Comparison of ENCODE assay signal across 9 cellular contexts in the genomic region with DNA sequence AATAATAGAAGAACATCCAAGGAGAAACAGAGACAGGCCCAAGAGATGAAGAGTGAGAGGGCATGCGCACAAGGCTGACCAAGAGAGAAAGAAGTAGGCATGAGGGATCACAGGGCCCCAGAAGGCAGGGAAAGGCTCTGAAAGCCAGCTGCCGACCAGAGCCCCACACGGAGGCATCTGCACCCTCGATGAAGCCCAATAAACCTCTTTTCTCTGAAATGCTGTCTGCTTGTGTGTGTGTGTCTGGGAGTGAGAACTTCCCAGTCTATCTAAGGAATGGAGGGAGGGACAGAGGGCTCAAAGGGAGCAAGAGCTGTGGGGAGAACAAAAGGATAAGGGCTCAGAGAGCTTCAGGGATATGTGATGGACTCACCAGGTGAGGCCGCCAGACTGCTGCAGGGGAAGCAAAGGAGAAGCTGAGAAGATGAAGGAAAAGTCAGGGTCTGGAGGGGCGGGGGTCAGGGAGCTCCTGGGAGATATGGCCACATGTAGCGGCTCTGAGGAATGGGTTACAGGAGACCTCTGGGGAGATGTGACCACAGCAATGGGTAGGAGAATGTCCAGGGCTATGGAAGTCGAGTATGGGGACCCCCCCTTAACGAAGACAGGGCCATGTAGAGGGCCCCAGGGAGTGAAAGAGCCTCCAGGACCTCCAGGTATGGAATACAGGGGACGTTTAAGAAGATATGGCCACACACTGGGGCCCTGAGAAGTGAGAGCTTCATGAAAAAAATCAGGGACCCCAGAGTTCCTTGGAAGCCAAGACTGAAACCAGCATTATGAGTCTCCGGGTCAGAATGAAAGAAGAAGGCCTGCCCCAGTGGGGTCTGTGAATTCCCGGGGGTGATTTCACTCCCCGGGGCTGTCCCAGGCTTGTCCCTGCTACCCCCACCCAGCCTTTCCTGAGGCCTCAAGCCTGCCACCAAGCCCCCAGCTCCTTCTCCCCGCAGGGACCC. TPM values are rescaled to one million over a fixed set of nuclear protein-coding genes. Genes with fewer than 3 reads are reported as not detected.
DNase-seq lines count a peak whose midpoint lies in the region; ATAC-seq and TF ChIP-seq lines count a peak whose summit lies in the region.
"Had no signal": no experiment of that assay in that cellular context is flagged by ENCODE, and none has a peak within 500 bp of the region (broad histone marks: within the 10 kb centered on the region; RNA-seq: fewer than 3 reads in every experiment).

No MANE protein-coding gene starts in this region.

- H3K27me3 Mint-ChIP-seq in T-helper 1 cell treated with Interleukin-12 subunit alpha and Interleukin-12 subunit beta and Interleukin-4 antibody, amounts not matched to agents 30 μg/mL and 1 μg/mL, for 36 hours (ENCODE audit: low read depth), result peaks cover 1% of the 10 kb centered on the region
- peaks cover 26% of the 10 kb centered on the region for H3K27me3 Mint-ChIP-seq in H9 (ENCODE audit: low read depth)
- no peaks in the 10 kb centered on the region for H3K27me3 Mint-ChIP-seq in activated naive CD8-positive, alpha-beta T cell treated with anti-CD3 and anti-CD28 coated beads for 36 hours

- no peak overlapping the region for H3K9ac ChIP-seq in H9 (ENCODE audit: extremely low read depth, insufficient read length, low read length)

- DNase-seq in T-helper 1 cell, result no peak
- peak; percentile 52 for DNase-seq in H9
- DNase-seq in activated naive CD8-positive, alpha-beta T cell treated with anti-CD3 and anti-CD28 coated beads for 36 hours, result no peak
- DNase-seq in spleen, result no peak
- DNase-seq in DMS114 treated with DMSO at 0.1 percent for 48 hours (lab: John Stamatoyannopoulos, UW; ENCODE audit: unreplicated experiment), result no peak
- no peak for DNase-seq in islet precursor cell

- no peak overlapping the region for H2BK5ac ChIP-seq in H9 (ENCODE audit: insufficient read length, low read length)

- H3K27me3 ChIP-seq in H9 (ENCODE audit: insufficient read depth, low read length) (no peaks in the 10 kb centered on the region), spleen (replicated peaks in 1 of 7) (no peaks in the 10 kb centered on the region)

- H2BK20ac ChIP-seq in H9 (ENCODE audit: low read depth, low read length, poor library complexity, severe bottlenecking), result no peak overlapping the region

- peak overlapping the region; percentile 97 for H3K4me3 Mint-ChIP-seq in T-helper 1 cell treated with Interleukin-12 subunit alpha and Interleukin-12 subunit beta and Interleukin-4 antibody, amounts not matched to agents 30 μg/mL and 1 μg/mL, for 36 hours
- H3K4me3 Mint-ChIP-seq in H9, result peak overlapping the region in 1 of 2 experiments; percentile 52; a peak in 2 of 5 replicates
- peak overlapping the region; percentile 93 for H3K4me3 Mint-ChIP-seq in activated naive CD8-positive, alpha-beta T cell treated with anti-CD3 and anti-CD28 coated beads for 36 hours

- no peak overlapping the region for H3K23ac ChIP-seq in H9 (ENCODE audit: insufficient read length, low read depth, low read length)

- H3K14ac ChIP-seq in H9 (ENCODE audit: insufficient read depth, low read length), result no peak overlapping the region

- no peaks in the 10 kb centered on the region for H3K79me2 ChIP-seq in H9 (ENCODE audit: insufficient read depth, low read length)

- H4K91ac ChIP-seq in H9 (ENCODE audit: insufficient read length, low read depth, low read length), result no peak overlapping the region

- no CpG with 5 or more reads among the region's 14 CpGs for whole genome bisulfite sequencing in H9 (ENCODE audit: extremely low coverage, insufficient read length, low lambda C conversion rate)
- 60 to 79% (median 73%) methylated on average over 14 of the region's 14 CpGs for WGBS in spleen, 5 donors

- no peak overlapping the region for H2BK12ac ChIP-seq in H9 (ENCODE audit: insufficient read length, low read depth, low read length)

- intact Hi-C loops in spleen (cut with DNase I; ENCODE audit: low total_unique reads), result no loop called here

- H2BK120ac ChIP-seq in H9 (ENCODE audit: low read depth, low read length, poor library complexity, severe bottlenecking), result no peak overlapping the region

- H3K4me3 ChIP-seq in spleen, result peak overlapping the region in 5 of 8 donors; percentile 60 to 97 (median 65)

- H3K27ac ChIP-seq in H9 (ENCODE audit: insufficient read length, low read depth, low read length) (no peak overlapping the region), spleen (peak overlapping the region; percentile 75 to 98 (median 86))

- H3K79me1 ChIP-seq in H9 (ENCODE audit: insufficient read depth, low read depth, low read length, poor library complexity, severe bottlenecking), result no peaks in the 10 kb centered on the region

- ATAC-seq in HG03139 (IDR thresholded peaks at IDR 0.05; ENCODE audit: unreplicated experiment), result no peak

- H2AK5ac ChIP-seq in H9 (ENCODE audit: insufficient read length, low read length), result no peak overlapping the region

- peaks cover 73% of the 10 kb centered on the region for H3K4me1 Mint-ChIP-seq in T-helper 1 cell treated with Interleukin-12 subunit alpha and Interleukin-12 subunit beta and Interleukin-4 antibody, amounts not matched to agents 30 μg/mL and 1 μg/mL, for 36 hours (ENCODE audit: low read depth)
- H3K4me1 Mint-ChIP-seq in H9, result peaks cover 13 to 23% of the 10 kb centered on the region in 2 experiments
- H3K4me1 Mint-ChIP-seq in activated naive CD8-positive, alpha-beta T cell treated with anti-CD3 and anti-CD28 coated beads for 36 hours, result peaks cover 66% of the 10 kb centered on the region

- no peaks in the 10 kb centered on the region for H3K9me3 Mint-ChIP-seq in T-helper 1 cell treated with Interleukin-12 subunit alpha and Interleukin-12 subunit beta and Interleukin-4 antibody, amounts not matched to agents 30 μg/mL and 1 μg/mL, for 36 hours
- H3K9me3 Mint-ChIP-seq in H9, result no peaks in the 10 kb centered on the region; a peak in 1 of 5 replicates
- no peaks in the 10 kb centered on the region for H3K9me3 Mint-ChIP-seq in activated naive CD8-positive, alpha-beta T cell treated with anti-CD3 and anti-CD28 coated beads for 36 hours

- peaks cover 46% of the 10 kb centered on the region for H3K36me3 Mint-ChIP-seq in T-helper 1 cell treated with Interleukin-12 subunit alpha and Interleukin-12 subunit beta and Interleukin-4 antibody, amounts not matched to agents 30 μg/mL and 1 μg/mL, for 36 hours (ENCODE audit: low read depth)
- H3K36me3 Mint-ChIP-seq in H9 (ENCODE audit: insufficient read depth in 1 of 3, low read depth in 3 of 3), result no peaks in the 10 kb centered on the region
- peaks cover 67% of the 10 kb centered on the region for H3K36me3 Mint-ChIP-seq in activated naive CD8-positive, alpha-beta T cell treated with anti-CD3 and anti-CD28 coated beads for 36 hours

- no peaks in the 10 kb centered on the region for H4K20me1 ChIP-seq in H9 (ENCODE audit: control insufficient read depth, insufficient read depth, insufficient read length)

- H3K23me2 ChIP-seq in H9 (ENCODE audit: insufficient read length, low read depth, low read length, poor library complexity, severe bottlenecking), result peaks cover 3% of the 10 kb centered on the region

- no peak overlapping the region for H2AFZ ChIP-seq in H9 (ENCODE audit: low read length)

- no peak overlapping the region for H3K18ac ChIP-seq in H9 (ENCODE audit: insufficient read length, low read depth, low read length)

- no peaks in the 10 kb centered on the region for H3K4me1 ChIP-seq in H9 (ENCODE audit: insufficient read depth, low read length)
- peaks cover 39 to 100% (median 83%) of the 10 kb centered on the region in 6 donors for H3K4me1 ChIP-seq in spleen

- peaks cover 0 to 22% (median 1%) of the 10 kb centered on the region in 6 donors for H3K36me3 ChIP-seq in spleen

- TF ChIP-seq CTCF in H9 (conservative IDR thresholded peaks at IDR 0.05) (peak; percentile 40; the same call in 2 of the 3 replicates), spleen (IDR thresholded peaks at IDR 0.05 in 8 of 11, conservative IDR thresholded peaks at IDR 0.05 in 3 of 11) (no peak)

- peak overlapping the region; percentile 99 for H3K27ac Mint-ChIP-seq in T-helper 1 cell treated with Interleukin-12 subunit alpha and Interleukin-12 subunit beta and Interleukin-4 antibody, amounts not matched to agents 30 μg/mL and 1 μg/mL, for 36 hours
- H3K27ac Mint-ChIP-seq in H9, result no peak overlapping the region
- peak overlapping the region; percentile 99 for H3K27ac Mint-ChIP-seq in activated naive CD8-positive, alpha-beta T cell treated with anti-CD3 and anti-CD28 coated beads for 36 hours

- H3K4ac ChIP-seq in H9 (ENCODE audit: low read depth, low read length), result no peak overlapping the region

- no peak overlapping the region for H2BK15ac ChIP-seq in H9 (ENCODE audit: low read depth, low read length)

- no peak overlapping the region for H3T11ph ChIP-seq in H9 (ENCODE audit: low read length)

- H3K9me3 ChIP-seq in H9 (ENCODE audit: control insufficient read depth, low read depth, low read length), result no peaks in the 10 kb centered on the region
- no peaks in the 10 kb centered on the region for H3K9me3 ChIP-seq in spleen

- H4K8ac ChIP-seq in H9 (replicated peaks; ENCODE audit: insufficient read length, low read depth, low read length), result no peak overlapping the region

- no peak overlapping the region for H3K56ac ChIP-seq in H9 (ENCODE audit: insufficient read length, low read depth, low read length)

- no peak overlapping the region for H3K4me2 ChIP-seq in H9 (ENCODE audit: insufficient read depth, insufficient read length, low read length)

- no peak for TF ChIP-seq POLR2A in spleen (IDR thresholded peaks at IDR 0.05)

- no peak overlapping the region for H4K5ac ChIP-seq in H9 (ENCODE audit: insufficient read length, low read depth, low read length)

RNA-seq across cellular contexts. Expression of a gene that starts 1.0 kb away (rescaled TPM):
- total RNA-seq in H9 (2021) (not detected in 2 replicates), spleen (10 to 100 TPM in 5 of 7 donors, 1 to 10 TPM in 2; 6.5 to 18.3 (median 11.6) TPM)
- total RNA-seq in activated naive CD8-positive, alpha-beta T cell treated with anti-CD3 and anti-CD28 coated beads for 36 hours, result 100 to 1,000 TPM; 114 to 115 TPM
- polyA plus RNA-seq in spleen, result 10 to 100 TPM in 2 of 3 donors, 1 to 10 TPM in 1; 5.5 to 17.3 (median 13.3) TPM
- total RNA-seq: urinary bladder had no signal

RNA-seq across cellular contexts. Expression of a gene that starts 2.3 kb away (rescaled TPM):
- not detected in 2 replicates for total RNA-seq in H9 (2021)
- total RNA-seq in activated naive CD8-positive, alpha-beta T cell treated with anti-CD3 and anti-CD28 coated beads for 36 hours, result 100 to 1,000 TPM; 328 to 335 TPM
- total RNA-seq in spleen, result 10 to 100 TPM in 1 of 7 donors, 1 to 10 TPM in 6; 2.4 to 14.4 (median 5.1) TPM
- polyA plus RNA-seq in spleen, result 1 to 10 TPM; 6.8 to 9.2 (median 7.3) TPM
- total RNA-seq: urinary bladder had no signal

RNA-seq across cellular contexts. Expression of a gene that starts 7.8 kb away (rescaled TPM):
- total RNA-seq in H9 (2021), result not detected in 2 replicates
- total RNA-seq in activated naive CD8-positive, alpha-beta T cell treated with anti-CD3 and anti-CD28 coated beads for 36 hours, result 100 to 1,000 TPM; 273 TPM
- total RNA-seq in spleen, result 100 to 1,000 TPM in 6 of 7 donors, 10 to 100 TPM in 1; 83.0 to 403 (median 162) TPM
- 1,000 to 10,000 TPM in 1 of 3 donors, 100 to 1,000 TPM in 2; 804 to 1,256 (median 838) TPM for polyA plus RNA-seq in spleen

RNA-seq across cellular contexts. Expression of a gene that starts 11.7 kb away (rescaled TPM):
- total RNA-seq in H9 (2021) (not detected in 2 replicates), spleen (100 to 1,000 TPM; 139 to 268 (median 217) TPM)
- total RNA-seq in activated naive CD8-positive, alpha-beta T cell treated with anti-CD3 and anti-CD28 coated beads for 36 hours, result 10 to 100 TPM; 29.1 TPM
- polyA plus RNA-seq in spleen, result 100 to 1,000 TPM; 128 to 214 (median 203) TPM

RNA-seq across cellular contexts. Expression of a gene that starts 18.4 kb away (rescaled TPM):
- 0.55 and 0.64 TPM in 2 replicates for total RNA-seq in H9 (2021)
- total RNA-seq in activated naive CD8-positive, alpha-beta T cell treated with anti-CD3 and anti-CD28 coated beads for 36 hours, result 10 to 100 TPM; 28.7 to 31.2 TPM
- total RNA-seq in spleen, result 10 to 100 TPM in 6 of 7 donors, 1 to 10 TPM in 1; 7.8 to 28.1 (median 12.1) TPM
- polyA plus RNA-seq in spleen, result 10 to 100 TPM; 15.9 to 30.3 (median 25.3) TPM
- total RNA-seq: urinary bladder had no signal

Comparison
In these comparisons a context has a peak if more than half of its experiments do, and no peak if none do; other contexts are left out.
1. H3K27ac Mint-ChIP-seq: peak in T-helper 1 cell treated with Interleukin-12 subunit alpha and Interleukin-12 subunit beta and Interleukin-4 antibody, amounts not matched to agents 30 μg/mL and 1 μg/mL, for 36 hours (single experiment) and activated naive CD8-positive, alpha-beta T cell treated with anti-CD3 and anti-CD28 coated beads for 36 hours (single experiment); none in H9 (0 of 3).
2. RNA of a gene that starts 2.3 kb away (total RNA-seq): 328 to 335 TPM in activated naive CD8-positive, alpha-beta T cell treated with anti-CD3 and anti-CD28 coated beads for 36 hours; 2.4 to 14.4 TPM in spleen and not detected in H9; every median in the first group is over 10 times any median in the second.
3. RNA of a gene that starts 7.8 kb away (total RNA-seq): 273 TPM in activated naive CD8-positive, alpha-beta T cell treated with anti-CD3 and anti-CD28 coated beads for 36 hours and 83.0 to 403 TPM in spleen; not detected in H9; every median in the first group is over 10 times any median in the second.